ENCODE assay signal across 8 cellular contexts in genomic region chrX:68828740-68829593, GRCh38. TPM values are rescaled to one million over a fixed set of nuclear protein-coding genes. Genes with fewer than 3 reads are reported as not detected.
DNase-seq lines count a peak whose midpoint lies in the region; ATAC-seq, FAIRE-seq and TF ChIP-seq lines count a peak whose summit lies in the region.

TSS of gene EFNB1 (plus strand) at chrX:68829021. CDS start at chrX:68829777, 756 bp downstream.

- ATAC-seq in HG02571 (IDR thresholded peaks at IDR 0.05; ENCODE audit: unreplicated experiment) (peak; percentile 85), Right ventricle myocardium inferior (peak; percentile 97), pancreas (peak; percentile 91 to 94 (median 92))

- H3K36me3 ChIP-seq in pancreas (no peaks in the 10 kb centered on the region), thyroid gland (no peaks in the 10 kb centered on the region)

- H3K27ac ChIP-seq in pancreas (peak within 1 kb of the TSS in 3 of 4 donors; percentile 46 to 57 (median 57)), thyroid gland (peak within 1 kb of the TSS; percentile 36 to 65 (median 56))

- H3K4me1 ChIP-seq in pancreas (no peaks in the 10 kb centered on the region), thyroid gland (peaks cover 3 to 4% of the 10 kb centered on the region in 2 donors)

- peak; percentile 91 for FAIRE-seq in pancreas (lab: Jason Lieb, UNC)

- intact Hi-C loops in Right ventricle myocardium inferior (cut with DNase I) = loop anchor here (2.0 to 10.0 kb wide), 7 partner anchors 66 to 558 kb away; partner anchors contain the start of gene PJA1
- intact Hi-C loops in pancreas (cut with DNase I) = loop anchor here in 2 of 3 donors (5.0 to 10.0 kb wide), 5 partner anchors 233 to 556 kb away; no protein-coding TSS in a partner anchor
- intact Hi-C loops in thyroid gland (cut with DNase I) = loop anchor here (5.0 to 10.0 kb wide), 4 partner anchors 306 to 556 kb away; no protein-coding TSS in a partner anchor

- 1 to 29% methylated on average over 81 to 82 of the region's 82 CpGs for WGBS in pancreas, 2 donors
- 0% methylated on average over 4 of the region's 82 CpGs for WGBS in thyroid gland, 2 donors

- peak; percentile 70 to 99 for TF ChIP-seq POLR2A in thyroid gland (IDR thresholded peaks at IDR 0.05)

- H3K4me3 ChIP-seq in GM08714 (ENCODE audit: low read length) = peak within 1 kb of the TSS; percentile 60; the same call in 1 of the 2 replicates
- H3K4me3 ChIP-seq in pancreas = peak within 1 kb of the TSS; percentile 61 to 67 (median 64)
- H3K4me3 ChIP-seq in thyroid gland (replicated peaks in 1 of 3) = peak within 1 kb of the TSS; percentile 39 to 55 (median 53)

- H3K27me3 ChIP-seq in pancreas (peaks cover 0 to 5% (median 0%) of the 10 kb centered on the region in 4 donors), thyroid gland (no peaks in the 10 kb centered on the region)

- TF ChIP-seq CTCF in pancreas (IDR thresholded peaks at IDR 0.05) = no peak
- TF ChIP-seq CTCF in thyroid gland (IDR thresholded peaks at IDR 0.05) = no peak

- H3K9me3 ChIP-seq in pancreas (no peaks in the 10 kb centered on the region), thyroid gland (no peaks in the 10 kb centered on the region)

- DNase-seq in NCI-H1092 treated with DMSO at 0.1 percent for 48 hours (lab: John Stamatoyannopoulos, UW) (peak; percentile 97), SKM-1 treated with dmso at 0.1 percent for 144 hours (lab: John Stamatoyannopoulos, UW; ENCODE audit: unreplicated experiment) (peak; percentile 87), Right ventricle myocardium inferior (ENCODE audit: missing footprints) (peak; percentile 96), pancreas (peak; percentile 86 to 95 (median 90)), thyroid gland (peak; percentile 91 to 93)
- peak; percentile 58 for DNase-seq in activated naive CD8-positive, alpha-beta T cell treated with anti-CD3 and anti-CD28 coated beads, Interleukin-2, amount 50 U/mL, for 16 hours (ENCODE audit: low read depth, low spot score)

RNA-seq across cellular contexts. Expression of gene EFNB1, which starts in this region (rescaled TPM):
- total RNA-seq in Right ventricle myocardium inferior (18.0 TPM), pancreas (10 to 100 TPM in 1 of 6 donors, 1 to 10 TPM in 5; 2.4 to 13.3 (median 4.9) TPM), thyroid gland (10 to 100 TPM; 17.6 to 26.9 (median 20.8) TPM)
- 1 to 10 TPM; 5.9 to 8.0 TPM for polyA plus RNA-seq in pancreas

Comparison
In these comparisons a context has a peak if more than half of its experiments do, and no peak if none do; other contexts are left out.
1. Peak in every context shown above with its lines: DNase-seq, ATAC-seq, H3K4me3 ChIP-seq and H3K27ac ChIP-seq.